15 cellular contexts compared by ENCODE assay signal in the genomic region with DNA sequence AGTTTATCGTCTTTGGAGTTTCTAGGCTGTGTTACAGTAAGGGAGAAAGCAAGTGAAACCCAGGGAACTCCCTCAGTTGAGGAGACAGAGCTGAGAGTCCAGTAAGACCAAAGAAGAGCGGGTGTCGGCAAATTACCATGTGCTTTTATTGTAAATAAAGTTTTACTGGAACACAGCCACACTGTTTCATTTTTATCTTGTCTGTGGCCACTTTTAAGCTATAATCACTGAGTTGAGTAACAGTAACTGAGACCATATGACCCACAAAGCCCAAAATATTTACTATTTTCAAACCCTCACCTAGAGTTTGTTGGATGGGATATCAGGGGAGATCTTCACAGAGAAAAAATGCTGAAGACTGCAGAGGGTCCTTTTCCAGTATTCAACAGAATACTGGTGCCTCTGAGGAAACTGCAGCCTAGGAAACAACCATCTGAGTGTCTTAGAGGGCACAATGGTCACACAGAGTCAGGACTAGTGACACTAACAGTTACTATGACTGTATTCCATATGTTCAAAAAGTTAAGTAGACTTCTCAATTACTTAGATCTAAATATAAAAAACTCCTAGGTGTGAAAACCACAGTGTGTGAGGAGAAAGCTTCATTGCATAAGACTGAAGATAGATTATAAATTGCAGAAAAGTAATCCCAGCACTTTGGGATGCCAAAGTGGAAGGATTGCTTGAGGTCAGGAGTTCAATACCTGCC.
DNase-seq lines count a peak whose midpoint lies in the region; ATAC-seq, FAIRE-seq and TF ChIP-seq lines count a peak whose summit lies in the region.
"Had no signal": no experiment of that assay in that cellular context is flagged by ENCODE, and none has a peak within 500 bp of the region (broad histone marks: within the 10 kb centered on the region; RNA-seq: fewer than 3 reads in every experiment).

No MANE protein-coding gene starts in this region.

- H2AFZ ChIP-seq in hepatocyte (no peak overlapping the region), smooth muscle cell (ENCODE audit: low read depth) (no peak overlapping the region), HepG2 (ENCODE audit: low read length) (no peak overlapping the region)

- H3K36me3 ChIP-seq in hepatocyte (replicated peaks; ENCODE audit: insufficient read depth, low read depth) (no peaks in the 10 kb centered on the region), smooth muscle cell (ENCODE audit: low read depth) (no peaks in the 10 kb centered on the region), HepG2 (replicated peaks in 1 of 2; ENCODE audit: control insufficient read depth in 1 of 2, insufficient read depth in 2 of 2, low read length in 2 of 2) (no peaks in the 10 kb centered on the region)
- H3K36me3 ChIP-seq: BLaER1 had no signal

- no peak overlapping the region for H3K4me3 Mint-ChIP-seq in activated CD4-positive, alpha-beta T cell treated with anti-CD3 and anti-CD28 coated beads for 36 hours
- no peak overlapping the region for H3K4me3 Mint-ChIP-seq in activated CD4-positive, alpha-beta T cell treated with anti-CD3 and anti-CD28 coated beads, Interleukin-2, amount 10 ng/mL, durations not matched to agents 7 days and 5 days

- H3K36me3 Mint-ChIP-seq in activated CD4-positive, alpha-beta T cell treated with anti-CD3 and anti-CD28 coated beads for 36 hours (ENCODE audit: low read depth), result no peaks in the 10 kb centered on the region
- no peaks in the 10 kb centered on the region for H3K36me3 Mint-ChIP-seq in activated CD4-positive, alpha-beta T cell treated with anti-CD3 and anti-CD28 coated beads, Interleukin-2, amount 10 ng/mL, durations not matched to agents 7 days and 5 days (ENCODE audit: low read depth)

- H3K9me3 ChIP-seq in hepatocyte (ENCODE audit: low read depth) (no peaks in the 10 kb centered on the region), smooth muscle cell (replicated peaks; ENCODE audit: low read depth) (no peaks in the 10 kb centered on the region), HepG2 (ENCODE audit: low read length) (no peaks in the 10 kb centered on the region)
- H3K9me3 ChIP-seq: BLaER1 had no signal

- H4K20me1 ChIP-seq in hepatocyte (ENCODE audit: insufficient read depth, poor library complexity, severe bottlenecking) (no peaks in the 10 kb centered on the region), smooth muscle cell (ENCODE audit: low read depth) (no peaks in the 10 kb centered on the region), HepG2 (ENCODE audit: insufficient read depth, low read length) (no peaks in the 10 kb centered on the region)
- H4K20me1 ChIP-seq: BLaER1 had no signal

- in situ Hi-C loops in HepG2 (cut with HindIII; ENCODE audit: extremely low pct_ligation_motif_present, low pct_unique_long_range_greater_than_20kb), result no loop called here

- ATAC-seq in activated CD4-positive, alpha-beta T cell treated with anti-CD3 and anti-CD28 coated beads for 36 hours, result peak; percentile 64
- ATAC-seq in HepG2, result no peak

- H3K4me1 ChIP-seq in hepatocyte (ENCODE audit: insufficient read depth), result peaks cover 7% of the 10 kb centered on the region
- no peaks in the 10 kb centered on the region for H3K4me1 ChIP-seq in smooth muscle cell (ENCODE audit: low read depth)
- no peaks in the 10 kb centered on the region for H3K4me1 ChIP-seq in HepG2 (ENCODE audit: insufficient read depth, low read length)
- H3K4me1 ChIP-seq: BLaER1 had no signal

- 51% methylated on average over 3 of the region's 3 CpGs for WGBS in hepatocyte (ENCODE audit: low lambda C conversion rate, missing lambda C conversion rate)
- WGBS in smooth muscle cell (ENCODE audit: low lambda C conversion rate), result 44% methylated on average over 3 of the region's 3 CpGs
- WGBS in HepG2 (ENCODE audit: low lambda C conversion rate), result 43% methylated on average over 3 of the region's 3 CpGs

- FAIRE-seq in HepG2 (lab: Jason Lieb, UNC), result no peak

- TF ChIP-seq POLR2A in HepG2 (IDR thresholded peaks at IDR 0.05; ENCODE audit: insufficient read depth in 1 of 2, low read depth in 2 of 2, low read length in 2 of 2), result no peak

- no peak for TF ChIP-seq EP300 in HepG2 (IDR thresholded peaks at IDR 0.05; ENCODE audit: low read depth in 2 of 2, low read length in 2 of 2)
- TF ChIP-seq EP300 in HepG2 (CRISPR knock-in tag; IDR thresholded peaks at IDR 0.05; ENCODE audit: borderline replicate concordance), result no peak

- TF ChIP-seq CTCF in hepatocyte (IDR thresholded peaks at IDR 0.05; ENCODE audit: poor library complexity) (no peak), smooth muscle cell (IDR thresholded peaks at IDR 0.05; ENCODE audit: borderline replicate concordance, insufficient read depth, poor library complexity, severe bottlenecking) (no peak), HepG2 (CRISPR knock-in tag; IDR thresholded peaks at IDR 0.05) (no peak)

- H3K4me3 ChIP-seq in hepatocyte, result no peak overlapping the region
- no peak overlapping the region for H3K4me3 ChIP-seq in smooth muscle cell
- no peak overlapping the region for H3K4me3 ChIP-seq in HepG2 (replicated peaks in 1 of 3; ENCODE audit: insufficient read depth in 1 of 3, low read depth in 2 of 3, low read length in 3 of 3)
- H3K4me3 ChIP-seq: BLaER1 had no signal

- H3K79me2 ChIP-seq in hepatocyte (no peaks in the 10 kb centered on the region), smooth muscle cell (ENCODE audit: low read depth) (no peaks in the 10 kb centered on the region), HepG2 (ENCODE audit: insufficient read depth, low read length) (no peaks in the 10 kb centered on the region)

- no peak for DNase-seq in activated CD4-positive, alpha-beta T cell treated with anti-CD3 and anti-CD28 coated beads for 36 hours
- DNase-seq in activated CD4-positive, alpha-beta T cell treated with anti-CD3 and anti-CD28 coated beads, Interleukin-2, amount 10 ng/mL, durations not matched to agents 7 days and 5 days, result no peak
- DNase-seq in amniotic epithelial cell (ENCODE audit: low read depth) (peak; percentile 35), hepatocyte (ENCODE audit: low spot score) (no peak), smooth muscle cell (lab: John Stamatoyannopoulos, UW; ENCODE audit: unreplicated experiment) (no peak), HepG2 (ENCODE audit: low spot score) (no peak), MV-4-11 (lab: John Stamatoyannopoulos, UW) (no peak), DMS 273 treated with DMSO at 0.1 percent for 48 hours (lab: John Stamatoyannopoulos, UW) (no peak)
- DNase-seq: Karpas-422, NCI-H1417, NCI-H2029, NCI-H2171 treated with DMSO at 0.1 percent for 48 hours, NCI-H510A had no signal

- H3F3A ChIP-seq in smooth muscle cell (ENCODE audit: low read depth), result no peaks in the 10 kb centered on the region

- POLR2A ChIA-PET in activated CD4-positive, alpha-beta T cell treated with anti-CD3 and anti-CD28 coated beads for 36 hours (lab: Charles Lee), result no interaction called here
- POLR2A ChIA-PET in activated CD4-positive, alpha-beta T cell treated with anti-CD3 and anti-CD28 coated beads, Interleukin-2, amount 10 ng/mL, durations not matched to agents 7 days and 5 days (lab: Charles Lee), result no interaction called here
- POLR2A ChIA-PET in HepG2 (lab: Yijun Ruan, JAX), result no interaction called here

- intact Hi-C loops in activated CD4-positive, alpha-beta T cell treated with anti-CD3 and anti-CD28 coated beads for 36 hours (cut with DNase I, micrococcal nuclease), result no loop called here
- intact Hi-C loops in HepG2 (cut with micrococcal nuclease; ENCODE audit: unreplicated experiment), result no loop called here

- H3K27me3 ChIP-seq in hepatocyte, result no peaks in the 10 kb centered on the region
- H3K27me3 ChIP-seq in smooth muscle cell (ENCODE audit: low read depth), result no peaks in the 10 kb centered on the region
- H3K27me3 ChIP-seq in HepG2 (ENCODE audit: control insufficient read depth in 1 of 2, insufficient read depth in 2 of 2, low read length in 2 of 2), result no peaks in the 10 kb centered on the region
- H3K27me3 ChIP-seq: BLaER1 had no signal

- no TSS peak for BruUV-seq in HepG2 (replicated peaks; lab: Mats Ljungman, UMichigan)

- peak overlapping the region; percentile 18 for H3K4me2 ChIP-seq in hepatocyte
- peak overlapping the region; percentile 64 for H3K4me2 ChIP-seq in smooth muscle cell
- H3K4me2 ChIP-seq in HepG2 (ENCODE audit: low read depth, low read length), result no peak overlapping the region
- H3K4me2 ChIP-seq: BLaER1 had no signal

- H3K9me3 Mint-ChIP-seq in activated CD4-positive, alpha-beta T cell treated with anti-CD3 and anti-CD28 coated beads for 36 hours (ENCODE audit: low read depth), result no peaks in the 10 kb centered on the region
- H3K9me3 Mint-ChIP-seq in activated CD4-positive, alpha-beta T cell treated with anti-CD3 and anti-CD28 coated beads, Interleukin-2, amount 10 ng/mL, durations not matched to agents 7 days and 5 days, result no peaks in the 10 kb centered on the region

- H3K27ac ChIP-seq in hepatocyte, result peak overlapping the region; percentile 28
- H3K27ac ChIP-seq in smooth muscle cell (ENCODE audit: low read depth), result no peak overlapping the region
- no peak overlapping the region for H3K27ac ChIP-seq in HepG2 (ENCODE audit: extremely low read length, insufficient read depth, low read length)
- H3K27ac ChIP-seq: 22Rv1, BLaER1 had no signal

- no peak for TF ChIP-seq RAD21 in HepG2 (CRISPR knock-in tag; IDR thresholded peaks at IDR 0.05)

- H3K27me3 Mint-ChIP-seq in activated CD4-positive, alpha-beta T cell treated with anti-CD3 and anti-CD28 coated beads for 36 hours, result no peaks in the 10 kb centered on the region
- no peaks in the 10 kb centered on the region for H3K27me3 Mint-ChIP-seq in activated CD4-positive, alpha-beta T cell treated with anti-CD3 and anti-CD28 coated beads, Interleukin-2, amount 10 ng/mL, durations not matched to agents 7 days and 5 days

- H3K4me1 Mint-ChIP-seq in activated CD4-positive, alpha-beta T cell treated with anti-CD3 and anti-CD28 coated beads for 36 hours, result peaks cover 8% of the 10 kb centered on the region
- peaks cover 6% of the 10 kb centered on the region for H3K4me1 Mint-ChIP-seq in activated CD4-positive, alpha-beta T cell treated with anti-CD3 and anti-CD28 coated beads, Interleukin-2, amount 10 ng/mL, durations not matched to agents 7 days and 5 days

- CTCF ChIA-PET in activated CD4-positive, alpha-beta T cell treated with anti-CD3 and anti-CD28 coated beads for 36 hours (lab: Charles Lee), result interaction anchor here (1.2 to 1.9 kb wide), 2 partner anchors 20 to 345 kb away, joined by 5 to 6 read pairs; no protein-coding TSS in a partner anchor
- CTCF ChIA-PET in activated CD4-positive, alpha-beta T cell treated with anti-CD3 and anti-CD28 coated beads, Interleukin-2, amount 10 ng/mL, durations not matched to agents 7 days and 5 days (lab: Charles Lee), result interaction anchor here (0.6 kb wide), 1 partner anchor 194 kb away, joined by 3 read pairs; no protein-coding TSS in a partner anchor
- CTCF ChIA-PET in HepG2 (lab: Yijun Ruan, JAX; ENCODE audit: low intra/inter-chr PET ratio, low total read pairs), result no interaction called here

- H3K27ac Mint-ChIP-seq in activated CD4-positive, alpha-beta T cell treated with anti-CD3 and anti-CD28 coated beads for 36 hours, result no peak overlapping the region
- no peak overlapping the region for H3K27ac Mint-ChIP-seq in activated CD4-positive, alpha-beta T cell treated with anti-CD3 and anti-CD28 coated beads, Interleukin-2, amount 10 ng/mL, durations not matched to agents 7 days and 5 days

- H3K9me2 ChIP-seq in hepatocyte (replicated peaks; ENCODE audit: insufficient read depth), result no peaks in the 10 kb centered on the region

- H3K9ac ChIP-seq in smooth muscle cell (ENCODE audit: low read depth) (no peak overlapping the region), HepG2 (ENCODE audit: insufficient read depth, low read depth, low read length) (no peak overlapping the region)
- H3K9ac ChIP-seq: BLaER1 had no signal
